20 cellular contexts compared by ENCODE assay signal in the genomic region with DNA sequence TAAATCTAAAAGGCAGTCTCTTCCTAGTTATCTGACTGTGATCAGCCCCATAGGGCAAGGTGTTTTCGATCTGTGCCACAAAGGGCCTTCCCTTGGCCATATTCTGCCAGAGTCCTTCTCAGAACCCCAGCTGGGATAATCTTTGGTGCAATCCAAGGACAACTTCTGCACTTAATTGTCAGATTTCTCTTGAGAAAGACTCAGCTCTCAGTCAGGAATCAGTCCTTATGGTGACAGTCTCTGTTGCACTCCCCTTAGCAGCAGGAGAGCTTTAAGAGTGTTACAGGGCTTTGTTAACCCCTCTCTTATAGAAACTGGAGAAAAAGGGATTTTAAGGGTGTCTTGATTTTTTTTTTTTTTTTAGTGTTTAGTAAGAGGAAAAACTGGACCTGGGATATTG.
"Had no signal": no experiment of that assay in that cellular context is flagged by ENCODE, and none has a peak within 500 bp of the region (broad histone marks: within the 10 kb centered on the region; RNA-seq: fewer than 3 reads in every experiment).

No MANE protein-coding gene starts in this region.

- ATAC-seq: left ventricle myocardium superior; lower lobe of right lung; naive thymus-derived CD8-positive, alpha-beta T cell; sciatic nerve; stimulated activated memory B cell treated with anti-CD40 and anti-IgM and Interleukin-4, amounts not matched to agents 10 μg/mL and 1 μg/mL and 100 μg/mL, for 72 hours; stimulated activated naive CD8-positive, alpha-beta T cell treated with anti-CD3 and anti-CD28 coated beads, Interleukin-15, Interleukin-2, amounts not matched to agents 100 U/mL and 50 U/mL, for 24 hours had no signal

- H3K4me3 Mint-ChIP-seq: immature natural killer cell; naive thymus-derived CD8-positive, alpha-beta T cell; nephron progenitor cell; stimulated activated memory B cell treated with anti-CD40 and anti-IgM and Interleukin-4, amounts not matched to agents 10 μg/mL and 1 μg/mL and 100 μg/mL, for 72 hours had no signal

- H3K4me1 ChIP-seq: esophagus squamous epithelium, lower lobe of right lung, parathyroid adenoma, right atrium auricular region, tibial nerve, upper lobe of left lung had no signal

- H3K9ac ChIP-seq: parathyroid adenoma had no signal

- H2AFZ ChIP-seq: parathyroid adenoma had no signal

- H3K9me3 Mint-ChIP-seq: immature natural killer cell; naive thymus-derived CD8-positive, alpha-beta T cell; stimulated activated memory B cell treated with anti-CD40 and anti-IgM and Interleukin-4, amounts not matched to agents 10 μg/mL and 1 μg/mL and 100 μg/mL, for 72 hours had no signal

- H3K27me3 Mint-ChIP-seq: naive thymus-derived CD8-positive, alpha-beta T cell; progenitor cell of endocrine pancreas; stimulated activated memory B cell treated with anti-CD40 and anti-IgM and Interleukin-4, amounts not matched to agents 10 μg/mL and 1 μg/mL and 100 μg/mL, for 72 hours had no signal

- H3K27ac ChIP-seq: dorsolateral prefrontal cortex, esophagus squamous epithelium, lower lobe of right lung, parathyroid adenoma, right atrium auricular region, thoracic aorta, tibial nerve, upper lobe of left lung had no signal

- H3K9me3 ChIP-seq: esophagus squamous epithelium, lower lobe of right lung, right atrium auricular region, thoracic aorta, tibial nerve, upper lobe of left lung had no signal

- H3K27me3 ChIP-seq: dorsolateral prefrontal cortex, esophagus squamous epithelium, right atrium auricular region, tibial nerve, upper lobe of left lung had no signal

- H3K79me2 ChIP-seq: parathyroid adenoma had no signal

- H3K4me1 Mint-ChIP-seq: nephron progenitor cell had no signal

- DNase-seq: dorsolateral prefrontal cortex; effector memory CD4-positive, alpha-beta T cell; esophagus squamous epithelium; foreskin melanocyte; hypothalamus; immature natural killer cell; left ventricle myocardium superior; lower lobe of right lung; naive thymus-derived CD8-positive, alpha-beta T cell; nephron progenitor cell; stimulated activated CD4-positive, alpha-beta T cell treated with anti-CD3 and anti-CD28 coated beads, Interleukin-4, amount 100 ng/mL, for 4 hours; stimulated activated naive CD8-positive, alpha-beta T cell treated with anti-CD3 and anti-CD28 coated beads, Interleukin-15, Interleukin-2, amounts not matched to agents 100 U/mL and 50 U/mL, for 24 hours; upper lobe of left lung had no signal

- H3K27ac Mint-ChIP-seq: naive thymus-derived CD8-positive, alpha-beta T cell; nephron progenitor cell; progenitor cell of endocrine pancreas; stimulated activated memory B cell treated with anti-CD40 and anti-IgM and Interleukin-4, amounts not matched to agents 10 μg/mL and 1 μg/mL and 100 μg/mL, for 72 hours had no signal

- H3K4me3 ChIP-seq: dorsolateral prefrontal cortex, esophagus squamous epithelium, lower lobe of right lung, right atrium auricular region, thoracic aorta, tibial nerve, upper lobe of left lung had no signal

- H3K36me3 ChIP-seq: esophagus squamous epithelium, lower lobe of right lung, right atrium auricular region, thoracic aorta, tibial nerve, upper lobe of left lung had no signal
